ENCODE assay signal across 8 cellular contexts in genomic region chr19:4866595-4867424, GRCh38. TPM values are rescaled to one million over a fixed set of nuclear protein-coding genes. Genes with fewer than 3 reads are reported as not detected.
A peak's percentile ranks its signal among the peaks of the same experiment; 100 is the strongest.
DNase-seq lines count a peak whose midpoint lies in the region; ATAC-seq, FAIRE-seq and TF ChIP-seq lines count a peak whose summit lies in the region.

No MANE protein-coding gene starts in this region.

- peak overlapping the region; percentile 55 to 84; a peak in 2 of 4 replicates for H3K27ac ChIP-seq in SK-N-SH (ENCODE audit: low read depth in 2 of 2, low read length in 1 of 2)

- TF ChIP-seq RAD21 in SK-N-SH (IDR thresholded peaks at IDR 0.05; ENCODE audit: low read length): no peak

- H3K9me2 ChIP-seq in SK-N-SH: no peaks in the 10 kb centered on the region

- no peak for TF ChIP-seq CTCF in SK-N-SH (IDR thresholded peaks at IDR 0.05)

- no peak for TF ChIP-seq EP300 in SK-N-SH (IDR thresholded peaks at IDR 0.05; ENCODE audit: borderline replicate concordance in 1 of 2, low read depth in 1 of 2, low read length in 1 of 2)

- ATAC-seq in GM18520 (IDR thresholded peaks at IDR 0.05; ENCODE audit: unreplicated experiment) (no peak), GM21576 (IDR thresholded peaks at IDR 0.05; ENCODE audit: unreplicated experiment) (no peak), GM18858 (IDR thresholded peaks at IDR 0.05; ENCODE audit: unreplicated experiment) (no peak)

- FAIRE-seq in GM18507 (lab: Jason Lieb, UNC): peak; percentile 36

- no peak for DNase-seq in GM18507 (ENCODE audit: extremely low spot score, insufficient read length, low read depth)
- peak; percentile 44 for DNase-seq in SK-N-SH
- DNase-seq in amniotic stem cell (lab: John Stamatoyannopoulos, UW): peak; percentile 37
- peak; percentile 63 for DNase-seq in hepatic stellate cell (ENCODE audit: low spot score)
- no peak for DNase-seq in skeletal muscle cell (ENCODE audit: low read depth)

- peak overlapping the region; percentile 82 for H2AFZ ChIP-seq in SK-N-SH (ENCODE audit: low read depth)

- peak overlapping the region; percentile 94 for H3K9ac ChIP-seq in SK-N-SH

- peaks cover 6 to 7% of the 10 kb centered on the region in 2 experiments; a peak in 1 of 4 replicates for H3K4me1 ChIP-seq in SK-N-SH (ENCODE audit: control insufficient read depth in 1 of 2, insufficient read depth in 2 of 2, low read depth in 1 of 2, low read length in 1 of 2)

- CTCF ChIA-PET in SK-N-SH (lab: Yijun Ruan, JAX): interaction anchor here (0.9 to 8.7 kb wide), 7 partner anchors 15 to 165 kb away, joined by 3 to 121 read pairs (median 12); partner anchors contain the start of gene UHRF1

- peaks cover 57% of the 10 kb centered on the region for H3K79me2 ChIP-seq in SK-N-SH (ENCODE audit: insufficient read depth)

- peak overlapping the region; percentile 100 for H3K4me2 ChIP-seq in SK-N-SH

- WGBS in SK-N-SH (ENCODE audit: low lambda C conversion rate): 18% methylated on average over 13 of the region's 22 CpGs

- no peaks in the 10 kb centered on the region for H3K9me3 ChIP-seq in SK-N-SH

- peaks cover 32% of the 10 kb centered on the region for H3F3A ChIP-seq in SK-N-SH (replicated peaks; ENCODE audit: insufficient read depth)

- H4K20me1 ChIP-seq in SK-N-SH (ENCODE audit: insufficient read depth): peaks cover 32% of the 10 kb centered on the region

- H3K4me3 ChIP-seq in SK-N-SH (ENCODE audit: low read depth in 2 of 2, low read length in 1 of 2): peak overlapping the region; percentile 60 to 97
- H3K4me3 ChIP-seq in skeletal muscle cell (ENCODE audit: low read depth, low read length): peak overlapping the region; percentile 89

- no peaks in the 10 kb centered on the region for H3K27me3 ChIP-seq in SK-N-SH (ENCODE audit: insufficient read depth)

- POLR2A ChIA-PET in SK-N-SH (lab: Yijun Ruan, JAX): interaction anchor here (1.8 kb wide), 1 partner anchor 11 kb away, joined by 6 read pairs; no protein-coding TSS in a partner anchor

- peaks cover 0 to 8% of the 10 kb centered on the region in 2 experiments for H3K36me3 ChIP-seq in SK-N-SH (replicated peaks in 1 of 2; ENCODE audit: control insufficient read depth in 1 of 2, insufficient read depth in 2 of 2, low read length in 1 of 2)

TF ChIP-seq in SK-N-SH, 30 proteins besides CTCF, POLR2A, EP300 and RAD21:
- TF ChIP-seq SIN3A (IDR thresholded peaks at IDR 0.05; ENCODE audit: borderline replicate concordance, low read depth, low read length): no peak

RNA-seq across cellular contexts. Expression of gene PLIN3, which starts 0.7 kb away (rescaled TPM):
- polyA plus RNA-seq in SK-N-SH (2012; rRNA removed): 129 and 136 TPM in 2 replicates
- 55.6 and 96.3 TPM in 2 replicates for polyA plus RNA-seq in SK-N-SH (2012; cell fraction: cytosol; rRNA removed)
- 67.5 and 82.1 TPM in 2 replicates for polyA plus RNA-seq in SK-N-SH (2012; cell fraction: nucleus; rRNA removed)

RNA-seq across cellular contexts. Expression of gene TICAM1, which starts 35.3 kb away (rescaled TPM):
- 1.8 and 2.7 TPM in 2 replicates for polyA plus RNA-seq in SK-N-SH (2012; rRNA removed)
- 1.9 and 2.6 TPM in 2 replicates for polyA plus RNA-seq in SK-N-SH (2012; cell fraction: cytosol; rRNA removed)
- 2.1 and 3.7 TPM in 2 replicates for polyA plus RNA-seq in SK-N-SH (2012; cell fraction: nucleus; rRNA removed)

RNA-seq across cellular contexts. Expression of gene ARRDC5, which starts 35.9 kb away (rescaled TPM):
- not detected in 2 replicates for polyA plus RNA-seq in SK-N-SH (2012; rRNA removed)
- polyA plus RNA-seq in SK-N-SH (2012; cell fraction: cytosol; rRNA removed): not detected in 2 replicates
- 0.04 TPM in 1 of 2 replicates, not detected in the other for polyA plus RNA-seq in SK-N-SH (2012; cell fraction: nucleus; rRNA removed)

RNA-seq across cellular contexts. Expression of gene UHRF1, which starts 42.5 kb away (rescaled TPM):
- polyA plus RNA-seq in SK-N-SH (2012; rRNA removed): 23.9 and 43.4 TPM in 2 replicates
- polyA plus RNA-seq in SK-N-SH (2012; cell fraction: cytosol; rRNA removed): 22.9 and 34.0 TPM in 2 replicates
- polyA plus RNA-seq in SK-N-SH (2012; cell fraction: nucleus; rRNA removed): 57.4 and 61.6 TPM in 2 replicates

Comparison
In these comparisons a context has a peak if more than half of its experiments do, and no peak if none do; other contexts are left out.
1. DNase-seq: peak in SK-N-SH (single experiment), amniotic stem cell (single experiment) and hepatic stellate cell (single experiment); none in GM18507 (single experiment) and skeletal muscle cell (single experiment).